1 cellular context compared by ENCODE assay signal in the genomic region with DNA sequence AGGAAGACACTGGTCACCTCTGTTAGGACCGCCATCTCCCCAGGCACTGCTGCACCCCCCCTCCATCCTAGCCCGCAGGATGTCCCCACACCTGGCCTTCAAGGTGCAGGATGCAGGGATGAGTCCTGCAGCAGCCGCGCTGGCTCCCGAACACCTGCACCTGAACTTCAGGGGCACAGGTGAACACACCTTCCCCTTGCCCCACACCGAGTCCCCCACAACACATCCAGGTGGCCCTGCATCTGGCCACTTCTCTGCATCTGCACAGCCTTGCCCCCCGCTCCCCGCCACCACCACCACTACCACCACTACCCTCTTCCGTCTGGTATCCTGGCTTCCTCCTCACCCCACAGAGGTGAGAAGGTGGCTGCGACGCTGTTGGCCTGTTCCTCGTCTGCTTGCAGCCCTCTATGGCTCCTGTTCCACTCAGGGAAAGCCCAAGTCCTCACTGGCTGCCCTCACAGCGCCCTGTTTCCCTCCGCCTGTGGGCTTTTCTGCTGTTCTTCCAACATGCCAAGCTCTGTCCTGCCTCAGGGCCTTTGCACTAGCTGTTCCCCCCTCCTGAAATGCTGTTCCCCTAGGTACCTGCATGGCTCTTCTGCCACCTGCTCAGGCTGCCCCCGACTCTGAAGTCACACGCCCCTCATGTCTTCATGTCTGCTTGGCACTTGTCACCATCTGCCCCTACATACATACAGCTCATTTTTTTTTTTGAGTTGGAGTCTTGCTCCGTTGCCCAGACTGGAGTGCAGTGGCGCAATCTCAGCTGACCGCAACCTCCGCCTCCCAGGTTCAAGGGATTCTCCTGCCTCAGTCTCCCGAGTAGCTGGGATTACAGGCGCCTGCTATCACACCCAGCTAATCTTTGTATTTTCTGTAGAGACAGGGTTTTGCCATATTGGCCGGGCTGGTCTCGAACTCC.
TF ChIP-seq lines count a peak whose summit lies in the region.

No MANE protein-coding gene starts in this region.

TF ChIP-seq in GM23338, 12 proteins besides CTCF, POLR2A, EP300 and RAD21 (continued from another document):
- TF ChIP-seq, protein P1, sequence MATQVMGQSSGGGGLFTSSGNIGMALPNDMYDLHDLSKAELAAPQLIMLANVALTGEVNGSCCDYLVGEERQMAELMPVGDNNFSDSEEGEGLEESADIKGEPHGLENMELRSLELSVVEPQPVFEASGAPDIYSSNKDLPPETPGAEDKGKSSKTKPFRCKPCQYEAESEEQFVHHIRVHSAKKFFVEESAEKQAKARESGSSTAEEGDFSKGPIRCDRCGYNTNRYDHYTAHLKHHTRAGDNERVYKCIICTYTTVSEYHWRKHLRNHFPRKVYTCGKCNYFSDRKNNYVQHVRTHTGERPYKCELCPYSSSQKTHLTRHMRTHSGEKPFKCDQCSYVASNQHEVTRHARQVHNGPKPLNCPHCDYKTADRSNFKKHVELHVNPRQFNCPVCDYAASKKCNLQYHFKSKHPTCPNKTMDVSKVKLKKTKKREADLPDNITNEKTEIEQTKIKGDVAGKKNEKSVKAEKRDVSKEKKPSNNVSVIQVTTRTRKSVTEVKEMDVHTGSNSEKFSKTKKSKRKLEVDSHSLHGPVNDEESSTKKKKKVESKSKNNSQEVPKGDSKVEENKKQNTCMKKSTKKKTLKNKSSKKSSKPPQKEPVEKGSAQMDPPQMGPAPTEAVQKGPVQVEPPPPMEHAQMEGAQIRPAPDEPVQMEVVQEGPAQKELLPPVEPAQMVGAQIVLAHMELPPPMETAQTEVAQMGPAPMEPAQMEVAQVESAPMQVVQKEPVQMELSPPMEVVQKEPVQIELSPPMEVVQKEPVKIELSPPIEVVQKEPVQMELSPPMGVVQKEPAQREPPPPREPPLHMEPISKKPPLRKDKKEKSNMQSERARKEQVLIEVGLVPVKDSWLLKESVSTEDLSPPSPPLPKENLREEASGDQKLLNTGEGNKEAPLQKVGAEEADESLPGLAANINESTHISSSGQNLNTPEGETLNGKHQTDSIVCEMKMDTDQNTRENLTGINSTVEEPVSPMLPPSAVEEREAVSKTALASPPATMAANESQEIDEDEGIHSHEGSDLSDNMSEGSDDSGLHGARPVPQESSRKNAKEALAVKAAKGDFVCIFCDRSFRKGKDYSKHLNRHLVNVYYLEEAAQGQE (IDR thresholded peaks at IDR 0.05; ENCODE audit: unreplicated experiment): no peak
- TF ChIP-seq JUNB (IDR thresholded peaks at IDR 0.05; ENCODE audit: unreplicated experiment) (no peak), POLR2AphosphoS5 (IDR thresholded peaks at IDR 0.05; ENCODE audit: low read depth) (no peak), EZH2phosphoT487 (IDR thresholded peaks at IDR 0.05; ENCODE audit: unreplicated experiment) (no peak), ZNF331 (CRISPR knock-in tag; IDR thresholded peaks at IDR 0.05; ENCODE audit: low read depth) (no peak), ZNF114 (CRISPR knock-in tag; IDR thresholded peaks at IDR 0.05) (no peak), EZH2 (IDR thresholded peaks at IDR 0.05; ENCODE audit: low read depth, unreplicated experiment) (no peak), STAT1 (IDR thresholded peaks at IDR 0.05; ENCODE audit: unreplicated experiment) (no peak), NANOG (IDR thresholded peaks at IDR 0.05; ENCODE audit: borderline replicate concordance) (no peak)
- TF ChIP-seq, protein P2, sequence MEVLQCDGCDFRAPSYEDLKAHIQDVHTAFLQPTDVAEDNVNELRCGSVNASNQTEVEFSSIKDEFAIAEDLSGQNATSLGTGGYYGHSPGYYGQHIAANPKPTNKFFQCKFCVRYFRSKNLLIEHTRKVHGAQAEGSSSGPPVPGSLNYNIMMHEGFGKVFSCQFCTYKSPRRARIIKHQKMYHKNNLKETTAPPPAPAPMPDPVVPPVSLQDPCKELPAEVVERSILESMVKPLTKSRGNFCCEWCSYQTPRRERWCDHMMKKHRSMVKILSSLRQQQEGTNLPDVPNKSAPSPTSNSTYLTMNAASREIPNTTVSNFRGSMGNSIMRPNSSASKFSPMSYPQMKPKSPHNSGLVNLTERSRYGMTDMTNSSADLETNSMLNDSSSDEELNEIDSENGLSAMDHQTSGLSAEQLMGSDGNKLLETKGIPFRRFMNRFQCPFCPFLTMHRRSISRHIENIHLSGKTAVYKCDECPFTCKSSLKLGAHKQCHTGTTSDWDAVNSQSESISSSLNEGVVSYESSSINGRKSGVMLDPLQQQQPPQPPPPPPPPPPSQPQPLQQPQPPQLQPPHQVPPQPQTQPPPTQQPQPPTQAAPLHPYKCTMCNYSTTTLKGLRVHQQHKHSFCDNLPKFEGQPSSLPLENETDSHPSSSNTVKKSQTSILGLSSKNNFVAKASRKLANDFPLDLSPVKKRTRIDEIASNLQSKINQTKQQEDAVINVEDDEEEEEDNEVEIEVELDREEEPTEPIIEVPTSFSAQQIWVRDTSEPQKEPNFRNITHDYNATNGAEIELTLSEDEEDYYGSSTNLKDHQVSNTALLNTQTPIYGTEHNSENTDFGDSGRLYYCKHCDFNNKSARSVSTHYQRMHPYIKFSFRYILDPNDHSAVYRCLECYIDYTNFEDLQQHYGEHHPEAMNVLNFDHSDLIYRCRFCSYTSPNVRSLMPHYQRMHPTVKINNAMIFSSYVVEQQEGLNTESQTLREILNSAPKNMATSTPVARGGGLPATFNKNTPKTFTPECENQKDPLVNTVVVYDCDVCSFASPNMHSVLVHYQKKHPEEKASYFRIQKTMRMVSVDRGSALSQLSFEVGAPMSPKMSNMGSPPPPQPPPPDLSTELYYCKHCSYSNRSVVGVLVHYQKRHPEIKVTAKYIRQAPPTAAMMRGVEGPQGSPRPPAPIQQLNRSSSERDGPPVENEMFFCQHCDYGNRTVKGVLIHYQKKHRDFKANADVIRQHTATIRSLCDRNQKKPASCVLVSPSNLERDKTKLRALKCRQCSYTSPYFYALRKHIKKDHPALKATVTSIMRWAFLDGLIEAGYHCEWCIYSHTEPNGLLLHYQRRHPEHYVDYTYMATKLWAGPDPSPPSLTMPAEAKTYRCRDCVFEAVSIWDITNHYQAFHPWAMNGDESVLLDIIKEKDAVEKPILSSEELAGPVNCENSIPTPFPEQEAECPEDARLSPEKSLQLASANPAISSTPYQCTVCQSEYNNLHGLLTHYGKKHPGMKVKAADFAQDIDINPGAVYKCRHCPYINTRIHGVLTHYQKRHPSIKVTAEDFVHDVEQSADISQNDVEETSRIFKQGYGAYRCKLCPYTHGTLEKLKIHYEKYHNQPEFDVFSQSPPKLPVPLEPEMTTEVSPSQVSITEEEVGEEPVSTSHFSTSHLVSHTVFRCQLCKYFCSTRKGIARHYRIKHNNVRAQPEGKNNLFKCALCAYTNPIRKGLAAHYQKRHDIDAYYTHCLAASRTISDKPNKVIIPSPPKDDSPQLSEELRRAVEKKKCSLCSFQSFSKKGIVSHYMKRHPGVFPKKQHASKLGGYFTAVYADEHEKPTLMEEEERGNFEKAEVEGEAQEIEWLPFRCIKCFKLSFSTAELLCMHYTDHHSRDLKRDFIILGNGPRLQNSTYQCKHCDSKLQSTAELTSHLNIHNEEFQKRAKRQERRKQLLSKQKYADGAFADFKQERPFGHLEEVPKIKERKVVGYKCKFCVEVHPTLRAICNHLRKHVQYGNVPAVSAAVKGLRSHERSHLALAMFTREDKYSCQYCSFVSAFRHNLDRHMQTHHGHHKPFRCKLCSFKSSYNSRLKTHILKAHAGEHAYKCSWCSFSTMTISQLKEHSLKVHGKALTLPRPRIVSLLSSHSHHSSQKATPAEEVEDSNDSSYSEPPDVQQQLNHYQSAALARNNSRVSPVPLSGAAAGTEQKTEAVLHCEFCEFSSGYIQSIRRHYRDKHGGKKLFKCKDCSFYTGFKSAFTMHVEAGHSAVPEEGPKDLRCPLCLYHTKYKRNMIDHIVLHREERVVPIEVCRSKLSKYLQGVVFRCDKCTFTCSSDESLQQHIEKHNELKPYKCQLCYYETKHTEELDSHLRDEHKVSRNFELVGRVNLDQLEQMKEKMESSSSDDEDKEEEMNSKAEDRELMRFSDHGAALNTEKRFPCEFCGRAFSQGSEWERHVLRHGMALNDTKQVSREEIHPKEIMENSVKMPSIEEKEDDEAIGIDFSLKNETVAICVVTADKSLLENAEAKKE (CRISPR knock-in tag; IDR thresholded peaks at IDR 0.05): no peak
